ENCODE assay signal across 20 cellular contexts in the genomic region with DNA sequence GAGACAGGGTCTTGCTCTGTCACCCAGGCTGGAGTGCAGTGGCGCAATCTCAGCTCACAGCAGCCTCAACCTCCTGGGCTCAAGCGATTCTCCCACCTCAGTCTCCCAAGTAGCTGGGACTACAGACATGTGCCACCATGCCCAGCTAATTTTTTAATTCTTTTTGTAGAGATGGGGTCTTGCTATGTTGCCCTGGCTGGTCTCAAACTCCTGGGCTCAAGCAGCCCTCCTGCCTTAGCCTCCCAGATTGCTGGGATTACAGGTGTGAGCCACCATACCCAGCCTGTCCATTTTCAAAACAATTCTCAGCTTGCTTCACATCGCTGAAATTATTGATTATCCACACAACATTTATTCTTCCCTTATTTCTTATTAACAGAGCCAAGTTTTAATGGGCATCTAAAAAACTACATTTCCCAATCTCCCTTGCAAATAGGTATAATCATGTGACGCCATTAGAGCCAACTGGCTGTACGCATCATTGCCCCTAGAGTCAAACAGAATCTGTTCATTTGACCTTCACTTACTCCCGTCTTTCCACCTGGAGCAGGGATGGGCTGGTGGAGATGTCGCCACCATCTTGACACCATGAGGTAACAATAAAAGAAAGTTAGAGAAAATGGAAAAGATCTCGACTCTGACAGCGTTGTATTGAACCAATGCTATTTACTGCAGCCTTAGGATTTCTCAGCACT.
DNase-seq lines count a peak whose midpoint lies in the region; ATAC-seq, FAIRE-seq and TF ChIP-seq lines count a peak whose summit lies in the region.
"Had no signal": no experiment of that assay in that cellular context is flagged by ENCODE, and none has a peak within 500 bp of the region (broad histone marks: within the 10 kb centered on the region; RNA-seq: fewer than 3 reads in every experiment).

No MANE protein-coding gene starts in this region.

- H3K4me3 ChIP-seq in transverse colon, result no peak overlapping the region
- no peak overlapping the region for H3K4me3 ChIP-seq in small intestine (ENCODE audit: low read depth in 1 of 2, low read length in 2 of 2)
- H3K4me3 ChIP-seq: adrenal gland, left lung, spleen, tibial artery had no signal

- intact Hi-C loops in transverse colon (cut with DNase I; ENCODE audit: low total_unique reads), result loop anchor here (5.0 kb wide), 1 partner anchor 150 kb away; the partner anchor contains the start of gene FOXF1

- H3K27ac ChIP-seq in transverse colon (peak overlapping the region; percentile 49 to 82 (median 72)), small intestine (ENCODE audit: low read depth in 1 of 2, low read length in 1 of 2) (no peak overlapping the region)
- H3K27ac ChIP-seq: adrenal gland, left lung, parathyroid adenoma, spleen, tibial artery had no signal

- WGBS in transverse colon (ENCODE audit: low coverage in 1 of 2), 2 donors, result 79 to 80% methylated on average over 9 of the region's 9 CpGs
- WGBS in small intestine, 3 donors, result 76 to 84% (median 77%) methylated on average over 9 of the region's 9 CpGs

- in situ Hi-C loops in transverse colon (cut with MboI; ENCODE audit: low pct_ligation_motif_present in 1 of 4, low pct_unique_long_range_greater_than_20kb in 1 of 4, low sequenced_read_pairs in 3 of 4), result no loop called here

- no peaks in the 10 kb centered on the region for H3K36me3 ChIP-seq in transverse colon
- no peaks in the 10 kb centered on the region for H3K36me3 ChIP-seq in small intestine (ENCODE audit: control insufficient read depth in 2 of 2, insufficient read depth in 2 of 2, low read length in 2 of 2)
- H3K36me3 ChIP-seq: adrenal gland, left lung, spleen, tibial artery had no signal

- no peak for TF ChIP-seq POLR2A in transverse colon (IDR thresholded peaks at IDR 0.05)

- DNase-seq in NCI-H82 (lab: John Stamatoyannopoulos, UW) (peak; percentile 49), NCI-H82 treated with DMSO at 0.1 percent for 48 hours (lab: John Stamatoyannopoulos, UW; ENCODE audit: unreplicated experiment) (no peak), fibroblast of peridontal ligament (ENCODE audit: extremely low read depth) (peak; percentile 52), transverse colon (no peak), small intestine (no peak), HT-29 (ENCODE audit: low spot score) (no peak)
- DNase-seq: activated CD4-positive, alpha-beta memory T cell treated with anti-CD3 and anti-CD28 coated beads for 36 hours; adrenal gland; DMS53; effector memory CD4-positive, alpha-beta T cell; left lung; NCI-H2029; NCI-H526; spleen; tibial artery had no signal

- FAIRE-seq in small intestine (lab: Jason Lieb, UNC), result no peak
- FAIRE-seq: A204.1 had no signal

- TF ChIP-seq CTCF in transverse colon (IDR thresholded peaks at IDR 0.05), result no peak

- no peaks in the 10 kb centered on the region for H3K9me3 ChIP-seq in transverse colon
- no peaks in the 10 kb centered on the region for H3K9me3 ChIP-seq in small intestine (ENCODE audit: control insufficient read depth, low read depth)
- H3K9me3 ChIP-seq: adrenal gland, left lung, spleen, tibial artery had no signal

- ATAC-seq in SK-N-SH treated with all-trans-retinoic acid at 6 μM for 48 hours (peak; percentile 28), GM18517 (IDR thresholded peaks at IDR 0.05; ENCODE audit: unreplicated experiment) (no peak)
- ATAC-seq: left lung; stimulated activated memory B cell treated with anti-CD40 and anti-IgM and Interleukin-4, amounts not matched to agents 10 μg/mL and 1 μg/mL and 100 μg/mL, for 72 hours had no signal

- peaks cover 0 to 16% (median 7%) of the 10 kb centered on the region in 4 donors for H3K4me1 ChIP-seq in transverse colon
- H3K4me1 ChIP-seq in small intestine (ENCODE audit: control insufficient read depth in 2 of 2, insufficient read depth in 1 of 2, low read depth in 1 of 2, low read length in 1 of 2), result no peaks in the 10 kb centered on the region
- H3K4me1 ChIP-seq: adrenal gland, left lung, parathyroid adenoma, spleen, tibial artery had no signal

- peaks cover 23% of the 10 kb centered on the region for H3K27me3 ChIP-seq in transverse colon
- no peaks in the 10 kb centered on the region for H3K27me3 ChIP-seq in small intestine (ENCODE audit: control insufficient read depth in 2 of 2, insufficient read depth in 2 of 2, low read length in 2 of 2)
- H3K27me3 ChIP-seq: adrenal gland had no signal

- no peak for TF ChIP-seq EP300 in transverse colon (IDR thresholded peaks at IDR 0.05; ENCODE audit: low read depth)

TF ChIP-seq in SK-N-SH treated with all-trans-retinoic acid at 6 μM for 48 hours, 23 proteins besides CTCF, POLR2A, EP300 and RAD21:
- TF ChIP-seq BACH2 (CRISPR knock-in tag; IDR thresholded peaks at IDR 0.05; ENCODE audit: borderline replicate concordance), result no peak
- no peak for TF ChIP-seq ZFP3 (CRISPR knock-in tag; IDR thresholded peaks at IDR 0.05)
- TF ChIP-seq TOX (CRISPR knock-in tag; IDR thresholded peaks at IDR 0.05; ENCODE audit: borderline replicate concordance), result no peak
- TF ChIP-seq ZC3H10 (CRISPR knock-in tag; IDR thresholded peaks at IDR 0.05), result no peak
- TF ChIP-seq PPARA (CRISPR knock-in tag; IDR thresholded peaks at IDR 0.05; ENCODE audit: borderline replicate concordance), result no peak
- no peak for TF ChIP-seq CREB5 (CRISPR knock-in tag; IDR thresholded peaks at IDR 0.05; ENCODE audit: low read depth)
- no peak for TF ChIP-seq POU6F1 (CRISPR knock-in tag; IDR thresholded peaks at IDR 0.05; ENCODE audit: borderline replicate concordance, low read depth)

Comparison
In these comparisons a context has a peak if more than half of its experiments do, and no peak if none do; other contexts are left out.
1. DNase-seq: peak in NCI-H82 (single experiment) and fibroblast of peridontal ligament (single experiment); none in NCI-H82 treated with DMSO at 0.1 percent for 48 hours (single experiment), transverse colon (single experiment), small intestine (single experiment) and HT-29 (single experiment).
2. H3K27ac ChIP-seq: peak in transverse colon (4 of 4); none in small intestine (0 of 2).